ENCODE assay signal across 8 cellular contexts in genomic region chr4:76147454-76148141, GRCh38. TPM values are rescaled to one million over a fixed set of nuclear protein-coding genes. Genes with fewer than 3 reads are reported as not detected.
DNase-seq lines count a peak whose midpoint lies in the region; ATAC-seq and TF ChIP-seq lines count a peak whose summit lies in the region.

No MANE protein-coding gene starts in this region.

- H3K27ac ChIP-seq in DND-41 (ENCODE audit: low read length) (peak overlapping the region; percentile 88), RWPE1 (peak overlapping the region; percentile 89), ovary (peak overlapping the region; percentile 85 to 92), aorta (ENCODE audit: low read depth in 1 of 2, low read length in 2 of 2) (peak overlapping the region in 1 of 2 donors; percentile 76)

- ATAC-seq in DND-41 (ENCODE audit: insufficient read depth, low read depth): peak; percentile 38
- ATAC-seq in GM21737 (IDR thresholded peaks at IDR 0.05; ENCODE audit: unreplicated experiment): peak; percentile 37
- ATAC-seq in aorta (ENCODE audit: low FRiP score): peak; percentile 75

- no peak for TF ChIP-seq EP300 in ovary (IDR thresholded peaks at IDR 0.05)

- H3K9me3 ChIP-seq in DND-41 (ENCODE audit: insufficient read depth, low read length, severe bottlenecking) (no peaks in the 10 kb centered on the region), ovary (no peaks in the 10 kb centered on the region), aorta (ENCODE audit: control insufficient read depth, low read length) (no peaks in the 10 kb centered on the region)

- CTCF ChIA-PET in RWPE1 (lab: Yijun Ruan, JAX): interaction anchor here (0.6 kb wide), 1 partner anchor 111 kb away, joined by 3 read pairs; no protein-coding TSS in a partner anchor

- peak overlapping the region; percentile 74 to 95 for H3K4me3 ChIP-seq in DND-41 (ENCODE audit: low read depth in 1 of 2, low read length in 2 of 2)
- H3K4me3 ChIP-seq in ovary: peak overlapping the region; percentile 98
- H3K4me3 ChIP-seq in aorta (ENCODE audit: low read length in 2 of 2): peak overlapping the region; percentile 68 to 80

- H3K4me1 ChIP-seq in DND-41 (ENCODE audit: insufficient read depth, low read length): peaks cover 27% of the 10 kb centered on the region
- H3K4me1 ChIP-seq in ovary (ENCODE audit: insufficient read depth): peaks cover 4% of the 10 kb centered on the region
- H3K4me1 ChIP-seq in aorta (ENCODE audit: control insufficient read depth in 1 of 2, insufficient read depth in 2 of 2, low read length in 2 of 2): no peaks in the 10 kb centered on the region

- DNase-seq in DND-41: peak; percentile 47
- DNase-seq in KBM-7: peak; percentile 88
- DNase-seq in RWPE1 (ENCODE audit: low spot score): peak; percentile 87
- peak; percentile 70 for DNase-seq in glutamatergic neuron
- peak in 1 of 5 donors; percentile 25 for DNase-seq in ovary
- DNase-seq in aorta: peak; percentile 65 to 81

- H3K36me3 Mint-ChIP-seq in activated naive CD4-positive, alpha-beta T cell treated with anti-CD3 and anti-CD28 coated beads, Interleukin-2, amount 50 U/mL, for 24 hours: peaks cover 4% of the 10 kb centered on the region
- H3K36me3 Mint-ChIP-seq in glutamatergic neuron (ENCODE audit: unreplicated experiment): no peaks in the 10 kb centered on the region

- 0 to 1% (median 0%) methylated on average over 23 to 31 of the region's 31 CpGs for WGBS in ovary, 3 donors
- WGBS in aorta, 2 donors: 0 to 1% methylated on average over 30 to 31 of the region's 31 CpGs

- H3K4me2 ChIP-seq in DND-41 (ENCODE audit: insufficient read depth, low read length): peak overlapping the region; percentile 66

- intact Hi-C loops in ovary (cut with DNase I): no loop called here
- intact Hi-C loops in aorta (cut with DNase I): loop anchor here in 1 of 2 donors (10.0 kb wide), 1 partner anchor 153 kb away; the partner anchor contains the start of gene SDAD1

- peaks cover 66% of the 10 kb centered on the region for H3K79me2 ChIP-seq in DND-41 (ENCODE audit: insufficient read depth, low read length)

- no peak for TF ChIP-seq CTCF in DND-41 (IDR thresholded peaks at IDR 0.05; ENCODE audit: borderline replicate concordance, extremely low read depth, low read length, poor library complexity, severe bottlenecking)
- no peak for TF ChIP-seq CTCF in RWPE1 (conservative IDR thresholded peaks at IDR 0.05; ENCODE audit: low read depth)
- TF ChIP-seq CTCF in glutamatergic neuron (IDR thresholded peaks at IDR 0.05; ENCODE audit: partially characterized antibody, unreplicated experiment): no peak
- TF ChIP-seq CTCF in ovary (IDR thresholded peaks at IDR 0.05): no peak

- TF ChIP-seq POLR2A in ovary (IDR thresholded peaks at IDR 0.05): no peak

- no peaks in the 10 kb centered on the region for H3K27me3 Mint-ChIP-seq in activated naive CD4-positive, alpha-beta T cell treated with anti-CD3 and anti-CD28 coated beads, Interleukin-2, amount 50 U/mL, for 24 hours
- peaks cover 2% of the 10 kb centered on the region for H3K27me3 Mint-ChIP-seq in glutamatergic neuron (ENCODE audit: unreplicated experiment)

- in situ Hi-C loops in KBM-7 (cut with MboI; ENCODE audit: low pct_unique_long_range_greater_than_20kb, low sequenced_read_pairs): no loop called here

- peak overlapping the region; percentile 99 for H3K27ac Mint-ChIP-seq in activated naive CD4-positive, alpha-beta T cell treated with anti-CD3 and anti-CD28 coated beads, Interleukin-2, amount 50 U/mL, for 24 hours
- H3K27ac Mint-ChIP-seq in glutamatergic neuron (ENCODE audit: unreplicated experiment): peak overlapping the region; percentile 82

- POLR2A ChIA-PET in RWPE1 (lab: Yijun Ruan, JAX; ENCODE audit: low non-redundant PET): interaction anchor here (0.6 kb wide), 1 partner anchor 17 kb away, joined by 3 read pairs; no protein-coding TSS in a partner anchor

- peaks cover 8% of the 10 kb centered on the region; the same call in 1 of the 2 replicates for H4K20me1 ChIP-seq in DND-41 (ENCODE audit: insufficient read depth, low read length)

- H3K4me3 Mint-ChIP-seq in activated naive CD4-positive, alpha-beta T cell treated with anti-CD3 and anti-CD28 coated beads, Interleukin-2, amount 50 U/mL, for 24 hours: peak overlapping the region; percentile 99
- peak overlapping the region; percentile 100 for H3K4me3 Mint-ChIP-seq in glutamatergic neuron (ENCODE audit: unreplicated experiment)

- H3K9ac ChIP-seq in DND-41 (ENCODE audit: low read depth, low read length): peak overlapping the region; percentile 94

- H3K36me3 ChIP-seq in DND-41 (ENCODE audit: insufficient read depth, low read length): peaks cover 12% of the 10 kb centered on the region
- no peaks in the 10 kb centered on the region for H3K36me3 ChIP-seq in ovary
- no peaks in the 10 kb centered on the region for H3K36me3 ChIP-seq in aorta (ENCODE audit: control insufficient read depth in 1 of 2, insufficient read depth in 2 of 2, low read length in 1 of 2)

- H2AFZ ChIP-seq in DND-41 (ENCODE audit: low read depth, low read length): peak overlapping the region; percentile 91

- H3K9me3 Mint-ChIP-seq in activated naive CD4-positive, alpha-beta T cell treated with anti-CD3 and anti-CD28 coated beads, Interleukin-2, amount 50 U/mL, for 24 hours: no peaks in the 10 kb centered on the region
- H3K9me3 Mint-ChIP-seq in glutamatergic neuron (ENCODE audit: unreplicated experiment): peaks cover 6% of the 10 kb centered on the region

- H3K4me1 Mint-ChIP-seq in activated naive CD4-positive, alpha-beta T cell treated with anti-CD3 and anti-CD28 coated beads, Interleukin-2, amount 50 U/mL, for 24 hours: peaks cover 52% of the 10 kb centered on the region
- peaks cover 2% of the 10 kb centered on the region for H3K4me1 Mint-ChIP-seq in glutamatergic neuron (ENCODE audit: low read depth, unreplicated experiment)

- H3K27me3 ChIP-seq in DND-41 (ENCODE audit: insufficient read depth, low read length, poor library complexity): no peaks in the 10 kb centered on the region
- H3K27me3 ChIP-seq in ovary: peaks cover 4% of the 10 kb centered on the region
- H3K27me3 ChIP-seq in aorta (ENCODE audit: control insufficient read depth in 1 of 2, insufficient read depth in 2 of 2, low read length in 1 of 2): no peaks in the 10 kb centered on the region

RNA-seq across cellular contexts. Expression of gene NUP54, which starts 0.6 kb away (rescaled TPM):
- total RNA-seq in glutamatergic neuron (ENCODE audit: unreplicated experiment) (43.4 TPM), ovary (10 to 100 TPM; 26.1 to 53.8 (median 45.4) TPM), aorta (10 to 100 TPM; 38.8 to 45.5 TPM)
- polyA plus RNA-seq in ovary (10 to 100 TPM; 25.2 to 33.4 TPM), aorta (10 to 100 TPM; 19.8 to 24.3 TPM)
